Comparison of ENCODE assay signal across 8 cellular contexts in the genomic region with DNA sequence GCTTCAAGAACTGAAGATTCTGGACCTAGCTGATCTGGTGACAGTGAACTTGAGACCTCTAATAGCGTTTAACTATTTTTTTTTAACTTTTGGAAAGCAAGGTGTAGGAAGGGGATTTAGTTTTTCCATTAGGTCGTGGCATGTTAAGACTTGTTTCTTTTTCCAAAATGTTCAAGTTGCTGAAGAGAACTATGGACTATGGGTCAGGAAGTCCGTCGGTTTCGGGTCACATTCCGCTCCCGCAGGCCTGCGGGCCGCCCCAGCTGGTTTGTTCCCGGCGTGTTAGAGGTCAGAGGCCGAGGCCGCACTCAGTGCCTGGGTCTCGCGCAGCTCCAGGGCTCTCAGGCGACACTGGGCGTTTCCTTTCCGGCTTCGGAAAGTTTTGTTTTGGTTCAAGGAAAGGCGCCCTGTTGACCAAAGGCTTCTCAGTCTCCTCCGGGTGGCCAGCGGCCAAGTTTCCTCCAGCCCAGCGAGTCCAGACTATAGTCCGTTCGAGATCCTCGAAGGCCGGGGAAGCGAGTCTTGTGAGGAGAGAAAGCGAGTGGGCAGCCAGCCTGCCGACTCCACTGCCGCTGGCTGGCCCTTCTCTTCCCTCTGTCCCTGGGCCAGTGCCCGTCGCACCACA. TPM values are rescaled to one million over a fixed set of nuclear protein-coding genes. Genes with fewer than 3 reads are reported as not detected.
DNase-seq lines count a peak whose midpoint lies in the region; ATAC-seq and TF ChIP-seq lines count a peak whose summit lies in the region.

No MANE protein-coding gene starts in this region.

- H3K4me3 Mint-ChIP-seq in activated CD8-positive, alpha-beta memory T cell treated with anti-CD3 and anti-CD28 coated beads, Interleukin-2, amount 10 ng/mL, durations not matched to agents 7 days and 5 days = peak overlapping the region; percentile 90
- peak overlapping the region; percentile 96 for H3K4me3 Mint-ChIP-seq in T-helper 17 cell

- H3K9me3 ChIP-seq in T-helper 17 cell (ENCODE audit: control insufficient read depth, low read length, poor library complexity, severe bottlenecking) (no peaks in the 10 kb centered on the region), fibroblast of lung (ENCODE audit: control insufficient read depth, insufficient read depth, low read depth, low read length) (no peaks in the 10 kb centered on the region), neuron (ENCODE audit: low read length) (no peaks in the 10 kb centered on the region)

- H3K27me3 ChIP-seq in fibroblast of lung (ENCODE audit: control insufficient read depth, insufficient read depth, low read length) (no peaks in the 10 kb centered on the region), neuron (ENCODE audit: insufficient read depth, low read length) (no peaks in the 10 kb centered on the region)

- no peak for DNase-seq in activated CD8-positive, alpha-beta memory T cell treated with anti-CD3 and anti-CD28 coated beads, Interleukin-2, amount 10 ng/mL, durations not matched to agents 7 days and 5 days
- no peak for DNase-seq in activated CD8-positive, alpha-beta memory T cell treated with anti-CD3 and anti-CD28 coated beads, Interleukin-2, amount 50 U/mL, for 48 hours
- DNase-seq in T-helper 17 cell (no peak), fibroblast of lung (ENCODE audit: low read depth in 2 of 2) (no peak), GDM1 (lab: John Stamatoyannopoulos, UW) (no peak), COLO829 (ENCODE audit: low spot score) (no peak)

- H3K36me3 Mint-ChIP-seq in activated CD8-positive, alpha-beta memory T cell treated with anti-CD3 and anti-CD28 coated beads, Interleukin-2, amount 10 ng/mL, durations not matched to agents 7 days and 5 days = peaks cover 4% of the 10 kb centered on the region
- peaks cover 6% of the 10 kb centered on the region for H3K36me3 Mint-ChIP-seq in T-helper 17 cell (ENCODE audit: low read depth)

- peaks cover 35% of the 10 kb centered on the region for H3K79me2 ChIP-seq in fibroblast of lung (ENCODE audit: control insufficient read depth, insufficient read depth, low read length)

- no peaks in the 10 kb centered on the region for H3K36me3 ChIP-seq in fibroblast of lung (ENCODE audit: control insufficient read depth, insufficient read depth, low read length)
- H3K36me3 ChIP-seq in neuron (ENCODE audit: insufficient read depth, low read length) = no peaks in the 10 kb centered on the region

- H3K4me1 Mint-ChIP-seq in activated CD8-positive, alpha-beta memory T cell treated with anti-CD3 and anti-CD28 coated beads, Interleukin-2, amount 10 ng/mL, durations not matched to agents 7 days and 5 days = peaks cover 17% of the 10 kb centered on the region
- peaks cover 18% of the 10 kb centered on the region for H3K4me1 Mint-ChIP-seq in T-helper 17 cell

- peak overlapping the region; percentile 48 to 71 (median 54) for H3K4me3 ChIP-seq in fibroblast of lung (replicated peaks in 1 of 4; ENCODE audit: control extremely low read depth in 1 of 4, insufficient read depth in 1 of 4, low read depth in 3 of 4, low read length in 4 of 4)
- H3K4me3 ChIP-seq in neuron (ENCODE audit: low read length) = peak overlapping the region; percentile 97

- peak overlapping the region; percentile 94 for H3K27ac ChIP-seq in fibroblast of lung (ENCODE audit: insufficient read depth, low read length)

- no peak for TF ChIP-seq CTCF in fibroblast of lung (conservative IDR thresholded peaks at IDR 0.05 in 1 of 2, IDR thresholded peaks at IDR 0.05 in 1 of 2; ENCODE audit: low read depth in 1 of 2, low read length in 2 of 2)

- H3K4me1 ChIP-seq in fibroblast of lung (ENCODE audit: control insufficient read depth, extremely low read depth, insufficient read depth, low read length) (peaks cover 11% of the 10 kb centered on the region), neuron (ENCODE audit: insufficient read depth, low read length) (peaks cover 14% of the 10 kb centered on the region)

- peak; percentile 50 for ATAC-seq in activated CD8-positive, alpha-beta memory T cell treated with anti-CD3 and anti-CD28 coated beads, Interleukin-2, amount 10 ng/mL, durations not matched to agents 7 days and 5 days
- ATAC-seq in HG02981 (IDR thresholded peaks at IDR 0.05; ENCODE audit: unreplicated experiment) (peak; percentile 34), T-helper 17 cell (peak; percentile 10)

- CTCF ChIA-PET in activated CD8-positive, alpha-beta memory T cell treated with anti-CD3 and anti-CD28 coated beads, Interleukin-2, amount 10 ng/mL, durations not matched to agents 7 days and 5 days (lab: Charles Lee) = interaction anchor here (0.8 to 2.6 kb wide), 5 partner anchors 14 to 270 kb away, joined by 3 to 17 read pairs (median 4); no protein-coding TSS in a partner anchor

- H3K27ac Mint-ChIP-seq in activated CD8-positive, alpha-beta memory T cell treated with anti-CD3 and anti-CD28 coated beads, Interleukin-2, amount 10 ng/mL, durations not matched to agents 7 days and 5 days = peak overlapping the region; percentile 79
- peak overlapping the region; percentile 81 for H3K27ac Mint-ChIP-seq in T-helper 17 cell

- no peaks in the 10 kb centered on the region for H3K9me3 Mint-ChIP-seq in activated CD8-positive, alpha-beta memory T cell treated with anti-CD3 and anti-CD28 coated beads, Interleukin-2, amount 10 ng/mL, durations not matched to agents 7 days and 5 days (ENCODE audit: low read depth)

- peaks cover 47% of the 10 kb centered on the region for H3K27me3 Mint-ChIP-seq in activated CD8-positive, alpha-beta memory T cell treated with anti-CD3 and anti-CD28 coated beads, Interleukin-2, amount 10 ng/mL, durations not matched to agents 7 days and 5 days
- H3K27me3 Mint-ChIP-seq in T-helper 17 cell = peaks cover 61% of the 10 kb centered on the region

- H4K20me1 ChIP-seq in fibroblast of lung (ENCODE audit: control insufficient read depth, extremely low read depth, insufficient read depth, low read length) = no peaks in the 10 kb centered on the region

- H2AFZ ChIP-seq in fibroblast of lung (ENCODE audit: low read length) (peak overlapping the region; percentile 74), neuron (ENCODE audit: low read depth, low read length) (peak overlapping the region; percentile 78)

- peak overlapping the region; percentile 78 for H3K9ac ChIP-seq in fibroblast of lung (ENCODE audit: insufficient read depth, low read length)

- peak overlapping the region; percentile 87 for H3K4me2 ChIP-seq in fibroblast of lung (ENCODE audit: extremely low read depth, insufficient read depth, low read length)

RNA-seq across cellular contexts. Expression of gene FCHO2, which starts 0.6 kb away (rescaled TPM):
- total RNA-seq in activated CD8-positive, alpha-beta memory T cell treated with anti-CD3 and anti-CD28 coated beads, Interleukin-2, amount 10 ng/mL, durations not matched to agents 7 days and 5 days = 1 to 10 TPM; 2.1 to 2.8 TPM
- total RNA-seq in T-helper 17 cell (1 to 10 TPM; 4.2 to 4.4 TPM), fibroblast of lung (19.2 and 19.5 TPM in 2 replicates)
- 10.2 and 11.3 TPM in 2 replicates for polyA plus RNA-seq in fibroblast of lung
- polyA plus RNA-seq in fibroblast of lung (2012) = 7.9 and 8.6 TPM in 2 replicates
- polyA minus RNA-seq in fibroblast of lung (ENCODE audit: low replicate concordance) = 15.0 and 21.3 TPM in 2 replicates
